In genomic region chr21:42220138-42220701, GRCh38 we compare ENCODE assay signal across 8 cellular contexts. TPM values are rescaled to one million over a fixed set of nuclear protein-coding genes. Genes with fewer than 3 reads are reported as not detected.
DNase-seq lines count a peak whose midpoint lies in the region; ATAC-seq, FAIRE-seq and TF ChIP-seq lines count a peak whose summit lies in the region.

No MANE protein-coding gene starts in this region.

- H3F3A ChIP-seq in GM23248 (ENCODE audit: insufficient read depth), result no peaks in the 10 kb centered on the region

- no peaks in the 10 kb centered on the region for H3K79me1 ChIP-seq in H1 (ENCODE audit: low read depth, low read length)

- no peak overlapping the region for H2BK5ac ChIP-seq in H1 (ENCODE audit: low read depth, low read length)

- H3K9ac ChIP-seq in GM23248 (no peak overlapping the region), H1 (replicated peaks in 1 of 4; ENCODE audit: extremely low read depth in 1 of 4, low read depth in 3 of 4, low read length in 3 of 4) (peak overlapping the region in 1 of 4 experiments; percentile 24; a peak in 1 of 7 replicates)

- peak overlapping the region; percentile 52 for H3K4me2 ChIP-seq in GM23248 (ENCODE audit: unreplicated experiment)
- H3K4me2 ChIP-seq in H1 (ENCODE audit: insufficient read depth in 1 of 2, low read depth in 2 of 2, low read length in 2 of 2), result peak overlapping the region; percentile 95 to 96

- no peak for TF ChIP-seq RAD21 in H1 (IDR thresholded peaks at IDR 0.05 in 1 of 2, conservative IDR thresholded peaks at IDR 0.05 in 1 of 2; ENCODE audit: low read depth in 2 of 2, low read length in 2 of 2)

- H2AK5ac ChIP-seq in H1 (ENCODE audit: low read depth, low read length), result no peak overlapping the region

- ATAC-seq in stimulated activated naive B cell treated with anti-CD40 and anti-IgM and Interleukin-4, amounts not matched to agents 10 μg/mL and 1 μg/mL and 100 μg/mL, for 72 hours (replicated peaks), result peak; percentile 86 to 88

- H3K36me3 Mint-ChIP-seq in stimulated activated naive B cell treated with anti-CD40 and anti-IgM and Interleukin-4, amounts not matched to agents 10 μg/mL and 1 μg/mL and 100 μg/mL, for 72 hours, result peaks cover 4 to 9% of the 10 kb centered on the region in 2 donors

- no peak overlapping the region for H3K18ac ChIP-seq in H1 (ENCODE audit: extremely low read depth, low read length)

- H3K27ac ChIP-seq in GM23248 (no peak overlapping the region), H1 (ENCODE audit: low read depth, low read length) (no peak overlapping the region)

- no peak overlapping the region for H2BK20ac ChIP-seq in H1 (ENCODE audit: low read length)

- H4K5ac ChIP-seq in H1 (ENCODE audit: insufficient read length, low read depth, low read length), result no peak overlapping the region

- POLR2A ChIA-PET in H1 (lab: Charles Lee; ENCODE audit: partially characterized antibody), result interaction anchor here (1.0 to 2.0 kb wide), 3 partner anchors 9 to 26 kb away, joined by 3 to 18 read pairs (median 6); no protein-coding TSS in a partner anchor

- peaks cover 6% of the 10 kb centered on the region for H3K23me2 ChIP-seq in H1 (ENCODE audit: low read depth, low read length)

- H3K27me3 ChIP-seq in GM23248 (replicated peaks; ENCODE audit: insufficient read depth), result peaks cover 62% of the 10 kb centered on the region
- H3K27me3 ChIP-seq in H1 (replicated peaks in 1 of 4; ENCODE audit: control insufficient read depth in 3 of 4, extremely low read depth in 1 of 4, insufficient read depth in 3 of 4, low read length in 3 of 4), result peaks cover 8 to 40% (median 23%) of the 10 kb centered on the region in 4 experiments

- DNase-seq in COLO668 (lab: John Stamatoyannopoulos, UW; ENCODE audit: unreplicated experiment) (peak; percentile 81), GM23248 (peak; percentile 58), NCI-H226 (peak; percentile 53), H1 (ENCODE audit: low read depth in 1 of 2, low spot score in 2 of 2) (peak in 1 of 2 experiments; percentile 76), medulla oblongata (ENCODE audit: extremely low spot score) (peak; percentile 88), NCI-H446 (lab: John Stamatoyannopoulos, UW) (no peak)
- peak in 2 of 3 experiments; percentile 23 to 31 for DNase-seq in activated CD8-positive, alpha-beta memory T cell treated with anti-CD3 and anti-CD28 coated beads for 48 hours (ENCODE audit: low read depth in 2 of 3, low spot score in 2 of 3)
- DNase-seq in stimulated activated naive B cell treated with anti-CD40 and anti-IgM and Interleukin-4, amounts not matched to agents 10 μg/mL and 1 μg/mL and 100 μg/mL, for 72 hours, result peak; percentile 73

- no peak overlapping the region for H4K91ac ChIP-seq in H1 (replicated peaks; ENCODE audit: insufficient read length, low read length)

- H2BK120ac ChIP-seq in H1 (replicated peaks; ENCODE audit: low read depth, low read length), result no peak overlapping the region

- H2BK15ac ChIP-seq in H1 (ENCODE audit: low read length), result peak overlapping the region; percentile 61; the same call in 1 of the 2 replicates

- no peak overlapping the region for H3K23ac ChIP-seq in H1 (ENCODE audit: insufficient read length)

- H3K9me2 ChIP-seq in GM23248 (ENCODE audit: insufficient read depth), result no peaks in the 10 kb centered on the region

- peaks cover 4 to 5% of the 10 kb centered on the region in 2 donors for H3K9me3 Mint-ChIP-seq in stimulated activated naive B cell treated with anti-CD40 and anti-IgM and Interleukin-4, amounts not matched to agents 10 μg/mL and 1 μg/mL and 100 μg/mL, for 72 hours

- H3K4me1 ChIP-seq in GM23248 (ENCODE audit: insufficient read depth) (no peaks in the 10 kb centered on the region), H1 (replicated peaks in 1 of 4; ENCODE audit: control insufficient read depth in 3 of 4, insufficient read depth in 4 of 4, low read length in 3 of 4) (peaks cover 0 to 4% (median 2%) of the 10 kb centered on the region in 4 experiments; a peak in 4 of 7 replicates)

- in situ Hi-C loops in GM23248 (cut with MboI), result no loop called here

- H3K79me2 ChIP-seq in GM23248 (ENCODE audit: insufficient read depth), result no peaks in the 10 kb centered on the region
- no peaks in the 10 kb centered on the region for H3K79me2 ChIP-seq in H1 (ENCODE audit: control insufficient read depth in 1 of 2, insufficient read depth in 2 of 2, low read length in 2 of 2)

- no peak for TF ChIP-seq EP300 in H1 (IDR thresholded peaks at IDR 0.05; ENCODE audit: borderline replicate concordance in 1 of 2, low read depth in 2 of 2, low read length in 2 of 2)

- peak overlapping the region; percentile 92 to 93 for H3K4me3 Mint-ChIP-seq in stimulated activated naive B cell treated with anti-CD40 and anti-IgM and Interleukin-4, amounts not matched to agents 10 μg/mL and 1 μg/mL and 100 μg/mL, for 72 hours

- peak overlapping the region; percentile 94 for H3K27ac Mint-ChIP-seq in stimulated activated naive B cell treated with anti-CD40 and anti-IgM and Interleukin-4, amounts not matched to agents 10 μg/mL and 1 μg/mL and 100 μg/mL, for 72 hours

- no peak for TF ChIP-seq POLR2A in H1 (IDR thresholded peaks at IDR 0.05; ENCODE audit: control extremely low read depth in 1 of 2, low read depth in 2 of 2, low read length in 2 of 2)

- H3K4ac ChIP-seq in H1 (replicated peaks; ENCODE audit: insufficient read length, low read depth, low read length), result no peak overlapping the region

- peaks cover 28 to 29% of the 10 kb centered on the region in 2 donors for H3K4me1 Mint-ChIP-seq in stimulated activated naive B cell treated with anti-CD40 and anti-IgM and Interleukin-4, amounts not matched to agents 10 μg/mL and 1 μg/mL and 100 μg/mL, for 72 hours

- no peaks in the 10 kb centered on the region for H3K36me3 ChIP-seq in GM23248 (ENCODE audit: low read depth)
- H3K36me3 ChIP-seq in H1 (ENCODE audit: control insufficient read depth in 2 of 4, insufficient read depth in 4 of 4, low read length in 3 of 4), result no peaks in the 10 kb centered on the region

- H3K14ac ChIP-seq in H1 (ENCODE audit: insufficient read length), result no peak overlapping the region

- TF ChIP-seq CTCF in H1 (IDR thresholded peaks at IDR 0.05; ENCODE audit: control extremely low read depth in 1 of 3, insufficient read depth in 1 of 3, low read depth in 1 of 3, low read length in 3 of 3), result no peak

- H3K9me3 ChIP-seq in GM23248 (ENCODE audit: low read depth) (no peaks in the 10 kb centered on the region), H1 (ENCODE audit: insufficient read depth in 2 of 2, low read depth in 1 of 2, low read length in 1 of 2) (peaks cover 10 to 13% of the 10 kb centered on the region in 2 experiments)

- 20 to 27% methylated on average over 26 of the region's 26 CpGs for whole genome bisulfite sequencing in GM23248 (ENCODE audit: low coverage in 1 of 2, low lambda C conversion rate in 2 of 2, missing lambda C conversion rate in 2 of 2), 2 experiments
- 7% methylated on average over 26 of the region's 26 CpGs; no CpG with 5 or more reads in 1 of the 2 experiments for WGBS in H1 (ENCODE audit: extremely low coverage in 1 of 2, insufficient coverage in 1 of 2, insufficient read length in 1 of 2, insufficient replicate concordance in 2 of 2, low coverage in 1 of 2, low lambda C conversion rate in 2 of 2, missing lambda C conversion rate in 1 of 2), 2 experiments

- H3K4me3 ChIP-seq in GM23248 (peak overlapping the region; percentile 25; the same call in 1 of the 2 replicates), H1 (ENCODE audit: extremely low read depth in 1 of 4, insufficient read depth in 2 of 4, low read depth in 3 of 4, low read length in 4 of 4) (peak overlapping the region; percentile 59 to 89 (median 67))

- H3K27me3 Mint-ChIP-seq in stimulated activated naive B cell treated with anti-CD40 and anti-IgM and Interleukin-4, amounts not matched to agents 10 μg/mL and 1 μg/mL and 100 μg/mL, for 72 hours, result no peaks in the 10 kb centered on the region

- FAIRE-seq in H1 (lab: Jason Lieb, UNC), result no peak

- H4K8ac ChIP-seq in H1 (ENCODE audit: extremely low read depth, insufficient read depth, low read length), result no peak overlapping the region

- CTCF ChIA-PET in H1 (lab: Charles Lee; ENCODE audit: partially characterized antibody), result interaction anchor here (1.0 to 3.0 kb wide), 7 partner anchors 10 to 56 kb away, joined by 3 to 12 read pairs (median 4); no protein-coding TSS in a partner anchor

- H4K20me1 ChIP-seq in GM23248 (ENCODE audit: insufficient read depth) (no peaks in the 10 kb centered on the region), H1 (replicated peaks in 1 of 2; ENCODE audit: control insufficient read depth in 1 of 2, insufficient read depth in 2 of 2, low read length in 2 of 2) (peaks cover 0 to 4% of the 10 kb centered on the region in 2 experiments)

- H2AFZ ChIP-seq in GM23248, result no peak overlapping the region
- peak overlapping the region; percentile 4; the same call in 1 of the 2 replicates for H2AFZ ChIP-seq in H1 (ENCODE audit: low read length)

- no peak overlapping the region for H2BK12ac ChIP-seq in H1 (ENCODE audit: low read depth, low read length)

- no peak overlapping the region for H3K56ac ChIP-seq in H1 (replicated peaks; ENCODE audit: insufficient read length, low read depth, low read length)

TF ChIP-seq in H1, 55 proteins besides CTCF, POLR2A, EP300 and RAD21 (continues in another document):
- peak; percentile 59 for TF ChIP-seq NRF1 (IDR thresholded peaks at IDR 0.05; ENCODE audit: low read depth, low read length)
- TF ChIP-seq TAF7 (optimal IDR thresholded peaks at IDR 0.05; ENCODE audit: borderline replicate concordance, low read depth, low read length), result no peak
- TF ChIP-seq GABPA (IDR thresholded peaks at IDR 0.05; ENCODE audit: borderline replicate concordance, insufficient read depth, low read length), result no peak
- TF ChIP-seq EZH2 (IDR thresholded peaks at IDR 0.05; ENCODE audit: low read depth, low read length, severe bottlenecking), result no peak
- no peak for TF ChIP-seq SP2 (IDR thresholded peaks at IDR 0.05; ENCODE audit: low read length)
- no peak for TF ChIP-seq BRCA1 (IDR thresholded peaks at IDR 0.05; ENCODE audit: low read depth, low read length)
- no peak for TF ChIP-seq POLR2AphosphoS5 (IDR thresholded peaks at IDR 0.05; ENCODE audit: low read depth, low read length)
- TF ChIP-seq KDM1A (IDR thresholded peaks at IDR 0.05; ENCODE audit: borderline replicate concordance, low read length), result no peak
- no peak for TF ChIP-seq SIX5 (IDR thresholded peaks at IDR 0.05; ENCODE audit: low read depth, low read length)

RNA-seq across cellular contexts. Expression of gene ABCG1, which starts 1.3 kb away (rescaled TPM):
- total RNA-seq in GM23248 (2014; rRNA removed; shearing (Covaris generic)), result not detected in 2 replicates
- polyA plus RNA-seq in GM23248 (2016; fragmentation: Nextera tagmentation; extraction: Ambion mirVana) (0.08 TPM in 1 of 2 replicates, not detected in the other), H1 (2011; rRNA removed) (2.1 and 3.8 TPM in 2 replicates)
- 4.0 TPM in 2 replicates for total RNA-seq in H1 (2021; fragmentation: NEBNext Ultra II Directional; extraction: Animal tissue kit (Norgen Biotek cat#: 25700))
- 2.6 TPM for polyA plus RNA-seq in H1 (2011; cell fraction: cytosol; rRNA removed)
- polyA plus RNA-seq in H1 (2011; cell fraction: nucleus; rRNA removed), result 5.8 TPM
- polyA plus RNA-seq in H1 (2012, experiment 1 of 2), result 1.7 to 2.7 TPM (median 2.3 TPM) in 4 replicates
- 2.4 TPM for polyA plus RNA-seq in H1 (2012, experiment 2 of 2)
- polyA plus RNA-seq in H1 (2013, experiment 1 of 2), result 1.4 TPM
- 1.3 TPM for polyA plus RNA-seq in H1 (2013, experiment 2 of 2)
- polyA minus RNA-seq in H1 (2011; rRNA and poly(A)+ RNA removed), result 3.7 and 4.0 TPM in 2 replicates
- 2.9 TPM for polyA minus RNA-seq in H1 (2011; cell fraction: cytosol; rRNA and poly(A)+ RNA removed)
- 3.6 TPM for polyA minus RNA-seq in H1 (2011; cell fraction: nucleus; rRNA and poly(A)+ RNA removed)

Comparison
In these comparisons a context has a peak if more than half of its experiments do, and no peak if none do; other contexts are left out.
1. DNase-seq: peak in COLO668 (single experiment), GM23248 (single experiment), NCI-H226 (single experiment), activated CD8-positive, alpha-beta memory T cell treated with anti-CD3 and anti-CD28 coated beads for 48 hours (2 of 3), medulla oblongata (single experiment) and stimulated activated naive B cell treated with anti-CD40 and anti-IgM and Interleukin-4, amounts not matched to agents 10 μg/mL and 1 μg/mL and 100 μg/mL, for 72 hours (single experiment); none in NCI-H446 (0 of 2).